Comparison of ENCODE assay signal across 8 cellular contexts in the genomic region with DNA sequence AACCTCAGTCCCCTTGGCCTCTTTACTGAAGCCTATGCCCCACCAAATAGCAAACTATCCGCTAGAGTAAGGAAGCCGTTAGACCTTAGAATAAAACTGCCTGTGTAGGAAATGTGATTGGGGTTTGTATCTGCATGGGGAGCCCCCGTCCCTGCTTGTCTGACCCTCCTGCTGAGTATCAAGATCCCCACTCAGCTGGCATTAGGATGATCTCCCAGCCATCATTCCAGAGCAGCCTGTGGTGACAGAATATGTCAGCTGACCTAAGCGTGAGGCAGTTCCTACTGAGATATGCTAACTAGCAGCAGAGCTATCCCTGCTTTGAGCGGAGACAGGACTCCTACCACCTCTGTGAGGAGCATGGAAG. TPM values are rescaled to one million over a fixed set of nuclear protein-coding genes. Genes with fewer than 3 reads are reported as not detected.
A peak's percentile ranks its signal among the peaks of the same experiment; 100 is the strongest.
DNase-seq lines count a peak whose midpoint lies in the region; ATAC-seq and TF ChIP-seq lines count a peak whose summit lies in the region.

No MANE protein-coding gene starts in this region.

- in situ Hi-C loops in Panc1 (cut with HindIII; ENCODE audit: low pct_unique_long_range_greater_than_20kb, low sequenced_read_pairs) (no loop called here), astrocyte of the spinal cord (cut with HindIII; ENCODE audit: low sequenced_read_pairs) (loop anchor here (10.0 kb wide), 1 partner anchor 55 kb away; no protein-coding TSS in a partner anchor)

- peak; percentile 0 for DNase-seq in NCI-H1436 (lab: John Stamatoyannopoulos, UW)
- DNase-seq in NCI-H1436 treated with DMSO at 0.1 percent for 48 hours (lab: John Stamatoyannopoulos, UW): no peak
- DNase-seq in Panc1 (ENCODE audit: low read depth, low spot score): no peak
- DNase-seq in astrocyte of the spinal cord (ENCODE audit: low read depth, low spot score): peak; percentile 39
- peak; percentile 82 for DNase-seq in hepatic stellate cell (ENCODE audit: low spot score)
- DNase-seq in pons (ENCODE audit: low spot score): peak; percentile 82
- no peak for DNase-seq in NCI-H1048 (lab: John Stamatoyannopoulos, UW)

- CTCF ChIA-PET in Panc1 (lab: Charles Lee): interaction anchor here (0.6 kb wide), 1 partner anchor 364 kb away, joined by 4 read pairs; no protein-coding TSS in a partner anchor

- POLR2A ChIA-PET in Panc1 (lab: Charles Lee): interaction anchor here (0.7 kb wide), 1 partner anchor 491 kb away, joined by 3 read pairs; no protein-coding TSS in a partner anchor

- TF ChIP-seq CTCF in Panc1 (IDR thresholded peaks at IDR 0.05) (no peak), astrocyte of the spinal cord (IDR thresholded peaks at IDR 0.05; ENCODE audit: low read depth, low read length) (no peak)

- H3K9me3 ChIP-seq in Panc1 (ENCODE audit: control insufficient read depth, insufficient read depth, low read depth, low read length): no peaks in the 10 kb centered on the region

- ATAC-seq in HG02623 (IDR thresholded peaks at IDR 0.05; ENCODE audit: unreplicated experiment) (peak; percentile 15), Panc1 (peak; percentile 65)

- H3K36me3 ChIP-seq in Panc1 (ENCODE audit: control insufficient read depth, insufficient read depth, low read length): peaks cover 4% of the 10 kb centered on the region

- peaks cover 6% of the 10 kb centered on the region for H3K4me1 ChIP-seq in Panc1 (ENCODE audit: control insufficient read depth, insufficient read depth, low read length)

- no peaks in the 10 kb centered on the region for H3K27me3 ChIP-seq in Panc1 (ENCODE audit: control insufficient read depth, insufficient read depth, low read length)

- TSS peak; percentile 99 for BruUV-seq in Panc1 (replicated peaks; lab: Mats Ljungman, UMichigan)

- H3K4me3 ChIP-seq in Panc1 (ENCODE audit: low read depth in 2 of 2, low read length in 2 of 2): peak overlapping the region; percentile 87 to 93
- peak overlapping the region; percentile 86 for H3K4me3 ChIP-seq in astrocyte of the spinal cord (ENCODE audit: low read depth, low read length)

- peak overlapping the region; percentile 95 for H3K27ac ChIP-seq in Panc1 (ENCODE audit: low read length)

- intact Hi-C loops in Panc1 (cut with micrococcal nuclease; ENCODE audit: unreplicated experiment): no loop called here

RNA-seq across cellular contexts. Expression of a gene that starts 0.6 kb away (rescaled TPM):
- total RNA-seq in Panc1 (2021; ENCODE audit: unreplicated experiment): 15.1 TPM
- polyA plus RNA-seq in Panc1 (2012; ENCODE audit: insufficient read length): 18.4 TPM

RNA-seq across cellular contexts. Expression of a gene that starts 53.1 kb away (rescaled TPM):
- total RNA-seq in Panc1 (2021; ENCODE audit: unreplicated experiment): 0.80 TPM
- polyA plus RNA-seq in Panc1 (2012; ENCODE audit: insufficient read length): 1.4 TPM

RNA-seq across cellular contexts. Expression of a gene that starts 53.2 kb away (rescaled TPM):
- total RNA-seq in Panc1 (2021; ENCODE audit: unreplicated experiment): 14.6 TPM
- 18.3 TPM for polyA plus RNA-seq in Panc1 (2012; ENCODE audit: insufficient read length)

RNA-seq across cellular contexts. Expression of a gene that starts 59.0 kb away (rescaled TPM):
- total RNA-seq in Panc1 (2021; ENCODE audit: unreplicated experiment): 10.8 TPM
- polyA plus RNA-seq in Panc1 (2012; ENCODE audit: insufficient read length): 18.8 TPM

RNA-seq across cellular contexts. Expression of a gene that starts 59.7 kb away (rescaled TPM):
- total RNA-seq in Panc1 (2021; ENCODE audit: unreplicated experiment): 34.9 TPM
- polyA plus RNA-seq in Panc1 (2012; ENCODE audit: insufficient read length): 41.2 TPM

Comparison
In these comparisons a context has a peak if more than half of its experiments do, and no peak if none do; other contexts are left out.
1. DNase-seq: peak in NCI-H1436 (single experiment), astrocyte of the spinal cord (single experiment), hepatic stellate cell (single experiment) and pons (single experiment); none in NCI-H1436 treated with DMSO at 0.1 percent for 48 hours (single experiment), Panc1 (single experiment) and NCI-H1048 (single experiment).